11 cellular contexts compared by ENCODE assay signal in the genomic region with DNA sequence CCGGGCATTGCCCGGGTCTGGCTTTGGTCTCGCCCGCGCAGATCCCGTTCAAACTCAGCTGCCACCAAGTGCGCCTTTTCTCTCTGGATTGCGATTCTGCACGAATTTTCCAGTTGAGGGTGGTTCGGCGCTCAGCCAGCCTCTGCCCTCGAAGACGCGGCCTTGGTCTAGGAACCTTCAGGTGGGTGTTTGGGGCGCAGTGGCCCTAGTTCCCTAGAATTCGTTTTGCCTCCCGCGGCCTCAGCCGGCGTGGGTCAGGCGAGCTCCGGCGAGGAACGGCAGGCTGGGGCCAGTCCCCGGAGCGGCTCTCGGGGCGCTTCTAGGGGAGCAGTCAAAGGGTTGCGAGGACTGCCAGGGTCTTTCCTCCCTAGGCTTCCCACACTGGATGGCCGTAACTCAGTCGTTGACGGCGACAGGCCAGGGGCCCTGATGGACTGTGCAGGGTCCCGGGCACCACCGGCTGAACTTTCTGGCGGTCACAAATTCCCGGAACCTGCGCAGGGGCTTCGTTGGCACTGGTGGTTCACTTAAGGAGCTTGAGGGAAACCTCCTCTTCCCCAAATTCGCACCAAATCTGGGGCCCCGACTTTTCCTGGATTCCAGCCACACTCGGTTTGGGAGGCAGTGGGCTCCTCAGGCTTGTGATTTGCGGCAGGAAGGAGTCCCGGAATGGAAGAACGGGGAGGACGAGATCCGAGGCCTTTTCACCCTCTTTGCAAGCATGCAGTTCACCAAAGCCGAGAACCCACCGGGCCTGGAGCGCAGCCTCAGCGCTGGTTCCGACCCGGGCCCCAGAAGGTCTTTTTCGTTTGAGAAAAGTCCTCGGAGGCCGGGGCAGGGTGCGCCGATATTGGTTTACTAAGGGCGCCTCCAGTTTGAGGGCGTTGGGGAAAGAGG. TPM values are rescaled to one million over a fixed set of nuclear protein-coding genes. Genes with fewer than 3 reads are reported as not detected.
DNase-seq lines count a peak whose midpoint lies in the region; ATAC-seq and TF ChIP-seq lines count a peak whose summit lies in the region.
"Had no signal": no experiment of that assay in that cellular context is flagged by ENCODE, and none has a peak within 500 bp of the region (broad histone marks: within the 10 kb centered on the region; RNA-seq: fewer than 3 reads in every experiment).

No MANE protein-coding gene starts in this region.

- H3K9me3 ChIP-seq in MM.1S (replicated peaks; ENCODE audit: insufficient read depth, low read length) (no peaks in the 10 kb centered on the region), esophagus squamous epithelium (no peaks in the 10 kb centered on the region), osteoblast (ENCODE audit: low read depth, low read length) (no peaks in the 10 kb centered on the region)
- H3K9me3 ChIP-seq: vagina had no signal

- peaks cover 89% of the 10 kb centered on the region for H3K27me3 ChIP-seq in MM.1S (replicated peaks; ENCODE audit: insufficient read depth, low read length)
- peaks cover 32 to 100% (median 53%) of the 10 kb centered on the region in 4 donors for H3K27me3 ChIP-seq in esophagus squamous epithelium
- peaks cover 92% of the 10 kb centered on the region for H3K27me3 ChIP-seq in osteoblast (ENCODE audit: insufficient read depth, low read length)

- H3K36me3 ChIP-seq in MM.1S (replicated peaks; ENCODE audit: insufficient read depth, low read length) (no peaks in the 10 kb centered on the region), esophagus squamous epithelium (no peaks in the 10 kb centered on the region), osteoblast (ENCODE audit: insufficient read depth, low read length) (no peaks in the 10 kb centered on the region)
- H3K36me3 ChIP-seq: vagina had no signal

- intact Hi-C loops in esophagus squamous epithelium (cut with DNase I): no loop called here

- H3K4me2 ChIP-seq in MM.1S (ENCODE audit: low read depth, low read length) (peak overlapping the region; percentile 75; the same call in 1 of the 2 replicates), osteoblast (ENCODE audit: insufficient read depth, low read length) (no peak overlapping the region)

- no peak for TF ChIP-seq POLR2A in esophagus squamous epithelium (IDR thresholded peaks at IDR 0.05)

- H3K9me2 ChIP-seq in MM.1S (replicated peaks; ENCODE audit: insufficient read depth, low read length): no peaks in the 10 kb centered on the region

- H2AFZ ChIP-seq in MM.1S (ENCODE audit: low read length) (no peak overlapping the region), osteoblast (ENCODE audit: low read length) (no peak overlapping the region)

- H3K27ac ChIP-seq in MM.1S (ENCODE audit: low read length) (no peak overlapping the region), esophagus squamous epithelium (no peak overlapping the region), osteoblast (ENCODE audit: low read depth, low read length) (no peak overlapping the region)
- H3K27ac ChIP-seq: vagina had no signal

- TF ChIP-seq CTCF in MM.1S (IDR thresholded peaks at IDR 0.05; ENCODE audit: low read length): no peak
- TF ChIP-seq CTCF in esophagus squamous epithelium (IDR thresholded peaks at IDR 0.05): no peak
- no peak for TF ChIP-seq CTCF in osteoblast (IDR thresholded peaks at IDR 0.05; ENCODE audit: extremely low read depth, low read depth, low read length)

- no peaks in the 10 kb centered on the region for H3K4me1 ChIP-seq in MM.1S (ENCODE audit: low read length)
- peaks cover 21 to 28% (median 22%) of the 10 kb centered on the region in 3 donors for H3K4me1 ChIP-seq in esophagus squamous epithelium
- peaks cover 2% of the 10 kb centered on the region for H3K4me1 ChIP-seq in osteoblast (ENCODE audit: insufficient read depth, low read length)

- H4K20me1 ChIP-seq in MM.1S (ENCODE audit: insufficient read depth, low read length) (no peaks in the 10 kb centered on the region), osteoblast (ENCODE audit: insufficient read depth, low read length) (peaks cover 6% of the 10 kb centered on the region)

- DNase-seq in DMS53 (lab: John Stamatoyannopoulos, UW) (peak; percentile 67), MM.1S (no peak), esophagus squamous epithelium (lab: John Stamatoyannopoulos, UW) (no peak), osteoblast (ENCODE audit: insufficient read length, low spot score, missing footprints) (peak; percentile 84), iPS-NIHi11 (ENCODE audit: low spot score) (no peak)
- DNase-seq: NCI-H345 had no signal

- H3K79me2 ChIP-seq in MM.1S (ENCODE audit: low read length) (no peaks in the 10 kb centered on the region), osteoblast (ENCODE audit: insufficient read depth, low read length) (no peaks in the 10 kb centered on the region)

- H3K4me3 ChIP-seq in MM.1S (ENCODE audit: low read length) (no peak overlapping the region), esophagus squamous epithelium (peak overlapping the region in 3 of 4 donors; percentile 29 to 62 (median 37)), osteoblast (ENCODE audit: insufficient read depth, low read length) (no peak overlapping the region)

- ATAC-seq in GM18907 (IDR thresholded peaks at IDR 0.05; ENCODE audit: unreplicated experiment) (no peak), HG03095 (IDR thresholded peaks at IDR 0.05; ENCODE audit: unreplicated experiment) (no peak), GM21619 (IDR thresholded peaks at IDR 0.05; ENCODE audit: unreplicated experiment) (no peak)

- WGBS in esophagus squamous epithelium, 2 donors: 0 to 30% methylated on average over 2 of the region's 60 CpGs

- H3K9ac ChIP-seq in MM.1S (ENCODE audit: low read length): no peak overlapping the region

- H3F3A ChIP-seq in MM.1S (ENCODE audit: insufficient read depth, low read length): no peaks in the 10 kb centered on the region

RNA-seq across cellular contexts. Expression of gene DMBX1, which starts 1.2 kb away (rescaled TPM):
- not detected for total RNA-seq in esophagus squamous epithelium
- total RNA-seq in osteoblast: not detected in 2 replicates
- total RNA-seq: pulmonary artery endothelial cell had no signal

Comparison
In these comparisons a context has a peak if more than half of its experiments do, and no peak if none do; other contexts are left out.
1. DNase-seq: peak in DMS53 (single experiment) and osteoblast (single experiment); none in MM.1S (single experiment), esophagus squamous epithelium (single experiment) and iPS-NIHi11 (single experiment).
2. H3K4me3 ChIP-seq: peak in esophagus squamous epithelium (3 of 4); none in MM.1S (single experiment) and osteoblast (single experiment).